In genomic region chr16:49695782-49696413, GRCh38 we compare ENCODE assay signal across 1 cellular context.
TF ChIP-seq lines count a peak whose summit lies in the region.

No MANE protein-coding gene starts in this region.

TF ChIP-seq in H1, 55 proteins besides CTCF, POLR2A, EP300 and RAD21:
- TF ChIP-seq KDM1A (IDR thresholded peaks at IDR 0.05; ENCODE audit: borderline replicate concordance, low read length) (peak; percentile 83), SP1 (IDR thresholded peaks at IDR 0.05; ENCODE audit: low read depth, low read length) (0 out of 2 replicates have a peak, but pooled peaks have one; percentile 3), RFX5 (IDR thresholded peaks at IDR 0.05; ENCODE audit: borderline replicate concordance, low read depth, low read length) (no peak)
